In genomic region chr1:113168946-113169345, GRCh38 we compare ENCODE assay signal across 17 cellular contexts.
DNase-seq lines count a peak whose midpoint lies in the region; ATAC-seq lines count a peak whose summit lies in the region.
"Had no signal": no experiment of that assay in that cellular context is flagged by ENCODE, and none has a peak within 500 bp of the region (broad histone marks: within the 10 kb centered on the region; RNA-seq: fewer than 3 reads in every experiment).

No MANE protein-coding gene starts in this region.

- H3K4me1 ChIP-seq in trophoblast cell (ENCODE audit: control insufficient read depth in 1 of 2, insufficient read depth in 2 of 2, low read length in 2 of 2), result peaks cover 3 to 5% of the 10 kb centered on the region in 2 experiments
- H3K4me1 ChIP-seq: BE2C had no signal

- no peak overlapping the region for H2AK5ac ChIP-seq in trophoblast cell (ENCODE audit: low read length)

- peaks cover 2% of the 10 kb centered on the region for H3K79me1 ChIP-seq in trophoblast cell (ENCODE audit: low read length)

- peaks cover 0 to 4% of the 10 kb centered on the region in 2 experiments for H3K36me3 ChIP-seq in trophoblast cell (ENCODE audit: control insufficient read depth in 1 of 2, insufficient read depth in 2 of 2, low read length in 2 of 2)
- H3K36me3 ChIP-seq: BE2C had no signal

- H2BK12ac ChIP-seq in trophoblast cell (ENCODE audit: low read length), result peak overlapping the region; percentile 75

- no peaks in the 10 kb centered on the region for H3K27me3 ChIP-seq in trophoblast cell (ENCODE audit: insufficient read depth, low read length)
- H3K27me3 ChIP-seq: BE2C had no signal

- H3K14ac ChIP-seq in trophoblast cell (ENCODE audit: low read length), result no peak overlapping the region

- no peak overlapping the region for H3K27ac ChIP-seq in trophoblast cell (ENCODE audit: low read depth, low read length)

- no peak overlapping the region for H2AFZ ChIP-seq in trophoblast cell (ENCODE audit: insufficient read depth, low read length, poor library complexity)

- ATAC-seq in GM18858 (IDR thresholded peaks at IDR 0.05; ENCODE audit: unreplicated experiment), result no peak

- H3K79me2 ChIP-seq in trophoblast cell (ENCODE audit: control insufficient read depth, insufficient read depth, low read length, poor library complexity), result no peaks in the 10 kb centered on the region

- no peak overlapping the region for H3K23ac ChIP-seq in trophoblast cell (ENCODE audit: low read length)

- no peak overlapping the region for H4K8ac ChIP-seq in trophoblast cell (ENCODE audit: low read depth, low read length)

- WGBS in trophoblast cell (ENCODE audit: extremely low coverage, insufficient coverage, insufficient read length), result no CpG with 5 or more reads among the region's 10 CpGs

- peaks cover 5% of the 10 kb centered on the region for H3K9me3 ChIP-seq in trophoblast cell (ENCODE audit: insufficient read depth, low read depth, low read length)
- H3K9me3 ChIP-seq: BE2C had no signal

- no peak overlapping the region for H4K12ac ChIP-seq in trophoblast cell (ENCODE audit: low read depth, low read length)

- H3K4ac ChIP-seq in trophoblast cell (ENCODE audit: low read depth, low read length), result no peak overlapping the region

- H2BK120ac ChIP-seq in trophoblast cell (ENCODE audit: insufficient read depth, low read length, poor library complexity), result peak overlapping the region; percentile 19

- no peak overlapping the region for H3K9ac ChIP-seq in trophoblast cell (ENCODE audit: low read length)

- no peak overlapping the region for H3K4me2 ChIP-seq in trophoblast cell (ENCODE audit: low read length)

- peak overlapping the region; percentile 49 for H4K91ac ChIP-seq in trophoblast cell (ENCODE audit: low read depth, low read length)

- DNase-seq in DMS79 (lab: John Stamatoyannopoulos, UW), result peak; percentile 76
- DNase-seq in DMS79 treated with DMSO at 0.1 percent for 48 hours (lab: John Stamatoyannopoulos, UW), result peak; percentile 57
- DNase-seq in NCI-H446 (lab: John Stamatoyannopoulos, UW), result peak; percentile 61 to 79
- no peak for DNase-seq in trophoblast cell
- no peak for DNase-seq in T1000 (lab: John Stamatoyannopoulos, UW)
- DNase-seq in NCI-H187 (lab: John Stamatoyannopoulos, UW), result no peak
- DNase-seq: ACHN; BE2C; C1 segment of cervical spinal cord; CD4-positive, CD25-positive, alpha-beta regulatory T cell; CD8-positive, alpha-beta memory T cell; COR-L47; DMS 273 treated with DMSO at 0.1 percent for 48 hours; DMS53; GF-D8; HCEC 1CT had no signal

- no peak overlapping the region for H3K18ac ChIP-seq in trophoblast cell (ENCODE audit: low read length)

- no peak overlapping the region for H2BK5ac ChIP-seq in trophoblast cell (ENCODE audit: low read depth, low read length, poor library complexity)

- H3K4me3 ChIP-seq in trophoblast cell (ENCODE audit: low read depth, low read length), result no peak overlapping the region

Comparison
In these comparisons a context has a peak if more than half of its experiments do, and no peak if none do; other contexts are left out.
1. DNase-seq: peak in DMS79 (single experiment), DMS79 treated with DMSO at 0.1 percent for 48 hours (single experiment) and NCI-H446 (2 of 2); none in trophoblast cell (0 of 2), T1000 (single experiment) and NCI-H187 (0 of 2).